8 cellular contexts compared by ENCODE assay signal in the genomic region with DNA sequence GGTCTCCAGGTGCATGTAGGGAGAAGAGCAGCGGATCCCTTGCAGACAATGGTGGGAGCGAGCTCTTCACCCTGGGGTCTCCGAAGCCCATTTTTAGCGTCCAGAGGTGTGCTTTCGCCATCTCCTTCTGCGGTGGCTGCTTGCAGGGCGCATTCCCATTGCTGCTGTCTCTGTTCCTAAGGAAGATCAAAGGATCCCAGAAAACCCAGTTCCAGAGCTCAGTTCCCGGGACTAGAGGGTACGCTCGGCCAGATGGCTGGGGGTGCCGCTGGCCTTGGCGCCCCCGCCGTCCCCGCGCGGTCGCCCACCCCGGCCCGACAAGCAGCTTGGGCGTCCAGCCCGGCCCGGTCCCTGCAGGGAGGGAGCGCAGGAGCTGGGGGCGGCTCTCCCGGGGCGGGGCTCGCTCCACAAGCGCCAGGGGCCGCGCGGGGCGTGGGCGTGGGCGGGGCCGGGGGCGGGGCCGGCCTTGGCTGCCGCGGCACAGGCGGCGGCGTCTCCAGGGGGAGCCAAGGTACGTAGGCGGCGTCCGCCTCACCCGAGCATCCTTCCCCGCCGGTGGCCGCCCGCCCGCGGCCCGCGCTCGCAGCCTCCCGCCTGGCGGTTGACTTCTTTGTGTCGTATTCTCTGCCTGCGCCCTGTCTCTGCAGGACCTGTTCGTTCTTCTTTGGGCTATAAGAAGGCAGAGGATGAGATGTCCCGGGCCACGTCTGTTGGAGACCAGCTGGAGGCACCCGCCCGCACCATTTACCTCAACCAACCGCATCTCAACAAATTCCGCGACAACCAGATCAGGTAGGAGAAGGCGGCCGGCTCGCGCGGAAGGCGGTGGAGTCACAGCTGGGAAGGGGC.
DNase-seq lines count a peak whose midpoint lies in the region; ATAC-seq, FAIRE-seq and TF ChIP-seq lines count a peak whose summit lies in the region.

No MANE protein-coding gene starts in this region.

- no peak overlapping the region for H3K27ac Mint-ChIP-seq in T-helper 1 cell treated with Interleukin-12 subunit alpha and Interleukin-12 subunit beta and Interleukin-4 antibody, amounts not matched to agents 30 μg/mL and 1 μg/mL, for 36 hours
- H3K27ac Mint-ChIP-seq in HFFc6, result no peak overlapping the region

- ATAC-seq in A549, result peak; percentile 54 to 81; a peak in 3 of 6 replicates
- no peak for ATAC-seq in HG02884 (IDR thresholded peaks at IDR 0.05; ENCODE audit: unreplicated experiment)
- ATAC-seq in HG03045 (IDR thresholded peaks at IDR 0.05; ENCODE audit: unreplicated experiment), result no peak

- no peak for TF ChIP-seq RAD21 in A549 (conservative IDR thresholded peaks at IDR 0.05 in 1 of 2, IDR thresholded peaks at IDR 0.05 in 1 of 2)

- H3K27ac ChIP-seq in A549, result no peak overlapping the region

- DNase-seq in A549 (ENCODE audit: low read depth in 1 of 2, low spot score in 1 of 2) (peak in 1 of 2 experiments; percentile 15), GM19239 (ENCODE audit: insufficient read length, low spot score) (peak; percentile 41), HFFc6 (no peak)
- DNase-seq in activated effector memory CD4-positive, alpha-beta T cell treated with anti-CD3 and anti-CD28 coated beads, Interleukin-2, amount 50 U/mL, for 16 hours, result no peak

- no peaks in the 10 kb centered on the region for H3K9me3 Mint-ChIP-seq in T-helper 1 cell treated with Interleukin-12 subunit alpha and Interleukin-12 subunit beta and Interleukin-4 antibody, amounts not matched to agents 30 μg/mL and 1 μg/mL, for 36 hours
- H3K9me3 Mint-ChIP-seq in HFFc6, result peaks cover 18% of the 10 kb centered on the region

- no peaks in the 10 kb centered on the region for H3K4me1 Mint-ChIP-seq in T-helper 1 cell treated with Interleukin-12 subunit alpha and Interleukin-12 subunit beta and Interleukin-4 antibody, amounts not matched to agents 30 μg/mL and 1 μg/mL, for 36 hours (ENCODE audit: low read depth)
- peaks cover 5% of the 10 kb centered on the region; the same call in 1 of the 2 replicates for H3K4me1 Mint-ChIP-seq in HFFc6 (ENCODE audit: low read depth)

- POLR2A ChIA-PET in A549 (lab: Yijun Ruan, JAX), result no interaction called here

- TF ChIP-seq EP300 in A549 (IDR thresholded peaks at IDR 0.05), result no peak

- CTCF ChIA-PET in A549 (lab: Yijun Ruan, JAX), result no interaction called here

- TF ChIP-seq POLR2A in A549 (IDR thresholded peaks at IDR 0.05; ENCODE audit: low read length), result no peak

- no peaks in the 10 kb centered on the region for H3K36me3 Mint-ChIP-seq in T-helper 1 cell treated with Interleukin-12 subunit alpha and Interleukin-12 subunit beta and Interleukin-4 antibody, amounts not matched to agents 30 μg/mL and 1 μg/mL, for 36 hours (ENCODE audit: low read depth)
- no peaks in the 10 kb centered on the region for H3K36me3 Mint-ChIP-seq in HFFc6 (ENCODE audit: low read depth)

- H3K4me1 ChIP-seq in A549, result no peaks in the 10 kb centered on the region

- 30% methylated on average over 27 of the region's 75 CpGs for WGBS in A549 (ENCODE audit: missing lambda C conversion rate)

- TF ChIP-seq CTCF in A549 (IDR thresholded peaks at IDR 0.05) (no peak), HFFc6 (IDR thresholded peaks at IDR 0.05) (no peak)

- no peak for FAIRE-seq in A549 (lab: Jason Lieb, UNC)
- no peak for FAIRE-seq in GM19239 (lab: Jason Lieb, UNC)

- H3K4me3 ChIP-seq in A549, result peak overlapping the region; percentile 40
- peak overlapping the region; percentile 50 for H3K4me3 ChIP-seq in iPS-11a (ENCODE audit: low read depth, low read length)

- H3K4me3 Mint-ChIP-seq in T-helper 1 cell treated with Interleukin-12 subunit alpha and Interleukin-12 subunit beta and Interleukin-4 antibody, amounts not matched to agents 30 μg/mL and 1 μg/mL, for 36 hours, result peak overlapping the region; percentile 54
- H3K4me3 Mint-ChIP-seq in HFFc6, result no peak overlapping the region

- H3K27me3 Mint-ChIP-seq in T-helper 1 cell treated with Interleukin-12 subunit alpha and Interleukin-12 subunit beta and Interleukin-4 antibody, amounts not matched to agents 30 μg/mL and 1 μg/mL, for 36 hours (ENCODE audit: low read depth), result peaks cover 55% of the 10 kb centered on the region
- H3K27me3 Mint-ChIP-seq in HFFc6 (ENCODE audit: insufficient read depth), result no peaks in the 10 kb centered on the region; the same call in 1 of the 2 replicates

- peak overlapping the region; percentile 75 for H3K4me2 ChIP-seq in A549

- H3K9me3 ChIP-seq in A549, result no peaks in the 10 kb centered on the region

TF ChIP-seq in A549, 52 proteins besides CTCF, POLR2A, EP300 and RAD21:
- TF ChIP-seq HOXA7 (CRISPR knock-in tag; IDR thresholded peaks at IDR 0.05) (no peak), MAZ (IDR thresholded peaks at IDR 0.05; ENCODE audit: borderline replicate concordance, low read depth, low read length) (no peak), KDM1A (IDR thresholded peaks at IDR 0.05; ENCODE audit: low read depth) (no peak), EHF (CRISPR knock-in tag; IDR thresholded peaks at IDR 0.05) (no peak), ZSCAN20 (CRISPR knock-in tag; IDR thresholded peaks at IDR 0.05) (no peak), RNF2 (IDR thresholded peaks at IDR 0.05; ENCODE audit: borderline replicate concordance, low read depth) (no peak), HEYL (CRISPR knock-in tag; IDR thresholded peaks at IDR 0.05) (no peak), MYC (IDR thresholded peaks at IDR 0.05; ENCODE audit: borderline replicate concordance, low read length) (no peak), TFCP2L1 (CRISPR knock-in tag; IDR thresholded peaks at IDR 0.05) (no peak)
- TF ChIP-seq, protein P1, sequence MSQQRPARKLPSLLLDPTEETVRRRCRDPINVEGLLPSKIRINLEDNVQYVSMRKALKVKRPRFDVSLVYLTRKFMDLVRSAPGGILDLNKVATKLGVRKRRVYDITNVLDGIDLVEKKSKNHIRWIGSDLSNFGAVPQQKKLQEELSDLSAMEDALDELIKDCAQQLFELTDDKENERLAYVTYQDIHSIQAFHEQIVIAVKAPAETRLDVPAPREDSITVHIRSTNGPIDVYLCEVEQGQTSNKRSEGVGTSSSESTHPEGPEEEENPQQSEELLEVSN (IDR thresholded peaks at IDR 0.05; ENCODE audit: borderline replicate concordance, low read depth), result no peak
- TF ChIP-seq, protein P2, sequence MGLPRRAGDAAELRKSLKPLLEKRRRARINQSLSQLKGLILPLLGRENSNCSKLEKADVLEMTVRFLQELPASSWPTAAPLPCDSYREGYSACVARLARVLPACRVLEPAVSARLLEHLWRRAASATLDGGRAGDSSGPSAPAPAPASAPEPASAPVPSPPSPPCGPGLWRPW (IDR thresholded peaks at IDR 0.05), result no peak

Comparison
In these comparisons a context has a peak if more than half of its experiments do, and no peak if none do; other contexts are left out.
1. ATAC-seq: peak in A549 (2 of 2); none in HG02884 (single experiment) and HG03045 (single experiment).